In the genomic region with DNA sequence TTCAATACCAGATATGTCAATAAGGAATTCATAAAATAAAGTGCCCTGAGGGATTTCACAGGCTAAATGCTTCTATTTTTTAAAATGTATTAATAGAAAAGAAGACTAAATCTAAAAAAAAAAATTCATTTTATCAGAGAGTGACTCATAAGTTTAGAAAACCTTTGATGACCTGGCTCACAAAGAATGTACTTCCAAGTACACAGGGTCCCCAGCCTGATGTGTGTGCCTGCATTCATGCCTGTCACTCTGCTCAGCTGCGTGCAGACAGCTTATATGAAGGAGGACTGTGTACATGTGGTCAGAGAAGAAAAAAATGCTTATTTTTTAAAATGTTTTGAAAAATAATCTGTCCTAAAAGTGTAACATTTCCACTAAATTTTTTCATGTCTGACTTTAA, we compare ENCODE assay signal across 21 cellular contexts. TPM values are rescaled to one million over a fixed set of nuclear protein-coding genes. Genes with fewer than 3 reads are reported as not detected.
DNase-seq lines count a peak whose midpoint lies in the region; ATAC-seq, FAIRE-seq and TF ChIP-seq lines count a peak whose summit lies in the region.
"Had no signal": no experiment of that assay in that cellular context is flagged by ENCODE, and none has a peak within 500 bp of the region (broad histone marks: within the 10 kb centered on the region; RNA-seq: fewer than 3 reads in every experiment).

No MANE protein-coding gene starts in this region.

- H3K4me1 Mint-ChIP-seq in MCF 10A (ENCODE audit: insufficient read depth, unreplicated experiment) = peaks cover 5% of the 10 kb centered on the region
- H3K4me1 Mint-ChIP-seq in effector memory CD8-positive, alpha-beta T cell (ENCODE audit: low read depth in 2 of 2) = no peaks in the 10 kb centered on the region
- H3K4me1 Mint-ChIP-seq: activated CD8-positive, alpha-beta memory T cell treated with anti-CD3 and anti-CD28 coated beads, Interleukin-2, amount 10 ng/mL, durations not matched to agents 7 days and 5 days; CD4-positive, CD25-positive, alpha-beta regulatory T cell had no signal

- no peak for TF ChIP-seq CTCF in MCF 10A (IDR thresholded peaks at IDR 0.05; ENCODE audit: unreplicated experiment)
- TF ChIP-seq CTCF in mammary epithelial cell (conservative IDR thresholded peaks at IDR 0.05 in 1 of 2, IDR thresholded peaks at IDR 0.05 in 1 of 2; ENCODE audit: extremely low read depth in 1 of 2, insufficient read depth in 1 of 2, low read depth in 1 of 2, low read length in 2 of 2) = no peak

- in situ Hi-C loops in mammary epithelial cell (cut with MboI; ENCODE audit: low sequenced_read_pairs in 2 of 2) = no loop called here

- no peaks in the 10 kb centered on the region for H3K79me2 ChIP-seq in mammary epithelial cell (ENCODE audit: insufficient read depth, low read length)

- H4K20me1 ChIP-seq in mammary epithelial cell (ENCODE audit: insufficient read depth, low read length) = no peaks in the 10 kb centered on the region

- no peak overlapping the region for H2AFZ ChIP-seq in mammary epithelial cell (ENCODE audit: low read depth, low read length)

- H3K27ac ChIP-seq in mammary epithelial cell (ENCODE audit: insufficient read depth, low read depth, low read length) = no peak overlapping the region
- H3K27ac ChIP-seq: 22Rv1, right lobe of liver, thoracic aorta had no signal

- H3K9me3 ChIP-seq in mammary epithelial cell (replicated peaks; ENCODE audit: insufficient read depth, low read length) = no peaks in the 10 kb centered on the region
- H3K9me3 ChIP-seq: right lobe of liver, thoracic aorta had no signal

- 54% methylated on average over 1 of the region's 1 CpG for WGBS in mammary epithelial cell (ENCODE audit: low coverage, missing lambda C conversion rate)

- H3K4me2 ChIP-seq in mammary epithelial cell (ENCODE audit: insufficient read depth, low read depth, low read length) = no peak overlapping the region

- H3K36me3 Mint-ChIP-seq in MCF 10A (ENCODE audit: insufficient read depth, unreplicated experiment) = no peaks in the 10 kb centered on the region
- no peaks in the 10 kb centered on the region for H3K36me3 Mint-ChIP-seq in effector memory CD8-positive, alpha-beta T cell (ENCODE audit: insufficient read depth)
- H3K36me3 Mint-ChIP-seq: activated CD8-positive, alpha-beta memory T cell treated with anti-CD3 and anti-CD28 coated beads, Interleukin-2, amount 10 ng/mL, durations not matched to agents 7 days and 5 days; brain; CD4-positive, CD25-positive, alpha-beta regulatory T cell had no signal

- BruUV-seq in MCF 10A (replicated peaks; lab: Mats Ljungman, UMichigan) (no TSS peak), mammary epithelial cell (replicated peaks; lab: Mats Ljungman, UMichigan) (no TSS peak)

- peak; percentile 9 for DNase-seq in MCF 10A (ENCODE audit: unreplicated experiment)
- DNase-seq in mammary epithelial cell = no peak
- DNase-seq in SW480 (ENCODE audit: low spot score) = peak; percentile 7
- DNase-seq in foreskin melanocyte = peak; percentile 41
- DNase-seq in urothelium cell line (ENCODE audit: low spot score) = peak; percentile 36
- no peak for DNase-seq in activated naive CD4-positive, alpha-beta T cell treated with Interleukin-2 at 50 U/mL for 16 hours
- DNase-seq in stimulated activated CD4-positive, alpha-beta T cell treated with anti-CD3 and anti-CD28 coated beads, Interleukin-4, amount 100 ng/mL, for 24 hours = no peak
- DNase-seq in effector memory CD8-positive, alpha-beta T cell = no peak
- DNase-seq: activated CD4-positive, CD25-positive, alpha-beta regulatory T cell treated with anti-CD3 and anti-CD28 coated beads, Interleukin-2, amount 50 U/mL, for 72 hours; activated CD8-positive, alpha-beta memory T cell treated with anti-CD3 and anti-CD28 coated beads, Interleukin-2, amount 10 ng/mL, durations not matched to agents 7 days and 5 days; activated gamma-delta T cell treated with Interleukin-2 at 50 U/mL for 16 hours; CD4-positive, CD25-positive, alpha-beta regulatory T cell; H9; RPMI8226; stimulated activated CD4-positive, alpha-beta T cell treated with anti-CD3 and anti-CD28 coated beads, Interleukin-4, amount 100 ng/mL, for 1 hour had no signal

- H3K27me3 ChIP-seq in mammary epithelial cell (ENCODE audit: insufficient read depth, low read length) = no peaks in the 10 kb centered on the region
- H3K27me3 ChIP-seq: right lobe of liver had no signal

- dilution Hi-C loops in mammary epithelial cell (cut with HindIII; ENCODE audit: low sequenced_read_pairs) = no loop called here

- no peaks in the 10 kb centered on the region for H3K36me3 ChIP-seq in mammary epithelial cell (ENCODE audit: insufficient read depth, low read length)
- H3K36me3 ChIP-seq: thoracic aorta had no signal

- no peak overlapping the region for H3K4me3 Mint-ChIP-seq in MCF 10A (ENCODE audit: unreplicated experiment)
- H3K4me3 Mint-ChIP-seq in effector memory CD8-positive, alpha-beta T cell = no peak overlapping the region
- H3K4me3 Mint-ChIP-seq: activated CD8-positive, alpha-beta memory T cell treated with anti-CD3 and anti-CD28 coated beads, Interleukin-2, amount 10 ng/mL, durations not matched to agents 7 days and 5 days; brain; CD4-positive, CD25-positive, alpha-beta regulatory T cell; H9; T-helper 2 cell treated with Interferon-gamma antibody and Interleukin-4, amounts not matched to agents 5 μg/mL and 100 μg/mL, for 36 hours had no signal

- CTCF ChIA-PET in MCF 10A (lab: Yijun Ruan, JAX) = no interaction called here
- CTCF ChIA-PET in mammary epithelial cell (lab: Charles Lee; ENCODE audit: low non-redundant PET) = no interaction called here

- no peaks in the 10 kb centered on the region for H3K4me1 ChIP-seq in mammary epithelial cell (ENCODE audit: insufficient read depth, low read length)

- POLR2A ChIA-PET in MCF 10A (lab: Yijun Ruan, JAX) = no interaction called here

- ATAC-seq in effector memory CD8-positive, alpha-beta T cell (replicated peaks) = no peak
- ATAC-seq: activated CD8-positive, alpha-beta memory T cell treated with anti-CD3 and anti-CD28 coated beads, Interleukin-2, amount 10 ng/mL, durations not matched to agents 7 days and 5 days; GM12878 had no signal

- H3K27me3 Mint-ChIP-seq in MCF 10A (ENCODE audit: insufficient read depth, unreplicated experiment) = no peaks in the 10 kb centered on the region
- H3K27me3 Mint-ChIP-seq in effector memory CD8-positive, alpha-beta T cell = peaks cover 0 to 8% of the 10 kb centered on the region in 2 donors
- H3K27me3 Mint-ChIP-seq: brain had no signal

- no peak overlapping the region for H3K4me3 ChIP-seq in mammary epithelial cell (replicated peaks in 1 of 3; ENCODE audit: insufficient read depth in 1 of 3, low read depth in 2 of 3, low read length in 3 of 3)
- H3K4me3 ChIP-seq: GM12878, right lobe of liver, thoracic aorta had no signal

- no peak for FAIRE-seq in urothelium cell line (lab: Jason Lieb, UNC)
- FAIRE-seq: GM12878 had no signal

- no peaks in the 10 kb centered on the region for H3K9me3 Mint-ChIP-seq in MCF 10A (ENCODE audit: unreplicated experiment)
- no peaks in the 10 kb centered on the region for H3K9me3 Mint-ChIP-seq in effector memory CD8-positive, alpha-beta T cell
- H3K9me3 Mint-ChIP-seq: brain; CD4-positive, CD25-positive, alpha-beta regulatory T cell; H9; T-helper 2 cell treated with Interferon-gamma antibody and Interleukin-4, amounts not matched to agents 5 μg/mL and 100 μg/mL, for 36 hours had no signal

- H3K9ac ChIP-seq in mammary epithelial cell (ENCODE audit: insufficient read depth, low read length) = no peak overlapping the region

- intact Hi-C loops in MCF 10A (cut with micrococcal nuclease) (no loop called here), mammary epithelial cell (cut with micrococcal nuclease) (no loop called here)

- H3K27ac Mint-ChIP-seq in MCF 10A (ENCODE audit: low read depth, unreplicated experiment) = no peak overlapping the region
- H3K27ac Mint-ChIP-seq in effector memory CD8-positive, alpha-beta T cell = no peak overlapping the region
- H3K27ac Mint-ChIP-seq: activated CD8-positive, alpha-beta memory T cell treated with anti-CD3 and anti-CD28 coated beads, Interleukin-2, amount 10 ng/mL, durations not matched to agents 7 days and 5 days; brain; CD4-positive, CD25-positive, alpha-beta regulatory T cell; H9; T-helper 2 cell treated with Interferon-gamma antibody and Interleukin-4, amounts not matched to agents 5 μg/mL and 100 μg/mL, for 36 hours had no signal

RNA-seq across cellular contexts. Expression of gene CPS1, which starts 3.0 kb away (rescaled TPM):
- total RNA-seq in MCF 10A (2022) (18.4 and 20.6 TPM in 2 replicates), mammary epithelial cell (10 to 100 TPM; 20.3 to 27.8 TPM)
- 14.9 TPM for polyA plus RNA-seq in mammary epithelial cell
- polyA minus RNA-seq in mammary epithelial cell = 115 TPM
- polyA plus RNA-seq: CD4-positive, CD25-positive, alpha-beta regulatory T cell had no signal

Comparison
In these comparisons a context has a peak if more than half of its experiments do, and no peak if none do; other contexts are left out.
1. DNase-seq: peak in MCF 10A (single experiment), SW480 (single experiment), foreskin melanocyte (single experiment) and urothelium cell line (single experiment); none in mammary epithelial cell (single experiment), activated naive CD4-positive, alpha-beta T cell treated with Interleukin-2 at 50 U/mL for 16 hours (single experiment), stimulated activated CD4-positive, alpha-beta T cell treated with anti-CD3 and anti-CD28 coated beads, Interleukin-4, amount 100 ng/mL, for 24 hours (single experiment) and effector memory CD8-positive, alpha-beta T cell (0 of 3).